In the genomic region with DNA sequence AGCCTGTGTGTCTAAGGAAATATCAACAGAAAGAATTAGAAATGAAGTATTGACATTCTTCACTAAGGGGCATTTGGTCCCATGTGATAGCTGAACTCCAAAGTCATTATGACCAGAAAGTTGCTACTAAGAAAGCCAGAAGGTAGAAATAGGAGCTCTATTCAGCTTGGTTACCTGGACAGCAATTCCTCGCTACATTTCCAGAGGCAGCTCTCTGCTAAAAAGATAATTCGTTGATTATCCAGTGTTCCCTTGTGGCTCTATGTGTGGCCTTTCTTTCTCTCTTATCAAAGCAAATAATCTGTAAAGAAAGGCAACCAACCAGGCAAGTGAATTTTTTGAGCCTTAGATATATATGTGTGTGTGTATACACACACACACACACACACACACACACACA, we compare ENCODE assay signal across 2 cellular contexts.
TF ChIP-seq lines count a peak whose summit lies in the region.

No MANE protein-coding gene starts in this region.

TF ChIP-seq in SK-N-SH, 30 proteins besides CTCF, POLR2A, EP300 and RAD21:
- TF ChIP-seq, protein P1, sequence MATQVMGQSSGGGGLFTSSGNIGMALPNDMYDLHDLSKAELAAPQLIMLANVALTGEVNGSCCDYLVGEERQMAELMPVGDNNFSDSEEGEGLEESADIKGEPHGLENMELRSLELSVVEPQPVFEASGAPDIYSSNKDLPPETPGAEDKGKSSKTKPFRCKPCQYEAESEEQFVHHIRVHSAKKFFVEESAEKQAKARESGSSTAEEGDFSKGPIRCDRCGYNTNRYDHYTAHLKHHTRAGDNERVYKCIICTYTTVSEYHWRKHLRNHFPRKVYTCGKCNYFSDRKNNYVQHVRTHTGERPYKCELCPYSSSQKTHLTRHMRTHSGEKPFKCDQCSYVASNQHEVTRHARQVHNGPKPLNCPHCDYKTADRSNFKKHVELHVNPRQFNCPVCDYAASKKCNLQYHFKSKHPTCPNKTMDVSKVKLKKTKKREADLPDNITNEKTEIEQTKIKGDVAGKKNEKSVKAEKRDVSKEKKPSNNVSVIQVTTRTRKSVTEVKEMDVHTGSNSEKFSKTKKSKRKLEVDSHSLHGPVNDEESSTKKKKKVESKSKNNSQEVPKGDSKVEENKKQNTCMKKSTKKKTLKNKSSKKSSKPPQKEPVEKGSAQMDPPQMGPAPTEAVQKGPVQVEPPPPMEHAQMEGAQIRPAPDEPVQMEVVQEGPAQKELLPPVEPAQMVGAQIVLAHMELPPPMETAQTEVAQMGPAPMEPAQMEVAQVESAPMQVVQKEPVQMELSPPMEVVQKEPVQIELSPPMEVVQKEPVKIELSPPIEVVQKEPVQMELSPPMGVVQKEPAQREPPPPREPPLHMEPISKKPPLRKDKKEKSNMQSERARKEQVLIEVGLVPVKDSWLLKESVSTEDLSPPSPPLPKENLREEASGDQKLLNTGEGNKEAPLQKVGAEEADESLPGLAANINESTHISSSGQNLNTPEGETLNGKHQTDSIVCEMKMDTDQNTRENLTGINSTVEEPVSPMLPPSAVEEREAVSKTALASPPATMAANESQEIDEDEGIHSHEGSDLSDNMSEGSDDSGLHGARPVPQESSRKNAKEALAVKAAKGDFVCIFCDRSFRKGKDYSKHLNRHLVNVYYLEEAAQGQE (IDR thresholded peaks at IDR 0.05; ENCODE audit: low read depth, low read length), result no peak
- TF ChIP-seq YY1 (IDR thresholded peaks at IDR 0.05; ENCODE audit: low read depth) (no peak), MXI1 (IDR thresholded peaks at IDR 0.05; ENCODE audit: low read depth, low read length) (no peak), GATA2 (CRISPR knock-in tag; IDR thresholded peaks at IDR 0.05) (no peak), NRF1 (IDR thresholded peaks at IDR 0.05; ENCODE audit: low read depth, low read length) (no peak), SIN3A (IDR thresholded peaks at IDR 0.05; ENCODE audit: borderline replicate concordance, low read depth, low read length) (no peak), JUND (IDR thresholded peaks at IDR 0.05) (no peak), CHD2 (IDR thresholded peaks at IDR 0.05; ENCODE audit: low read length, partially characterized antibody) (no peak), ELF1 (IDR thresholded peaks at IDR 0.05) (no peak), RCOR1 (IDR thresholded peaks at IDR 0.05; ENCODE audit: low read length) (no peak), RFX5 (IDR thresholded peaks at IDR 0.05; ENCODE audit: low read length) (no peak)
- TF ChIP-seq, protein P2, sequence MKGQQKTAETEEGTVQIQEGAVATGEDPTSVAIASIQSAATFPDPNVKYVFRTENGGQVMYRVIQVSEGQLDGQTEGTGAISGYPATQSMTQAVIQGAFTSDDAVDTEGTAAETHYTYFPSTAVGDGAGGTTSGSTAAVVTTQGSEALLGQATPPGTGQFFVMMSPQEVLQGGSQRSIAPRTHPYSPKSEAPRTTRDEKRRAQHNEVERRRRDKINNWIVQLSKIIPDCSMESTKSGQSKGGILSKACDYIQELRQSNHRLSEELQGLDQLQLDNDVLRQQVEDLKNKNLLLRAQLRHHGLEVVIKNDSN (IDR thresholded peaks at IDR 0.05; ENCODE audit: borderline replicate concordance, low read depth), result no peak
- TF ChIP-seq, protein P3, sequence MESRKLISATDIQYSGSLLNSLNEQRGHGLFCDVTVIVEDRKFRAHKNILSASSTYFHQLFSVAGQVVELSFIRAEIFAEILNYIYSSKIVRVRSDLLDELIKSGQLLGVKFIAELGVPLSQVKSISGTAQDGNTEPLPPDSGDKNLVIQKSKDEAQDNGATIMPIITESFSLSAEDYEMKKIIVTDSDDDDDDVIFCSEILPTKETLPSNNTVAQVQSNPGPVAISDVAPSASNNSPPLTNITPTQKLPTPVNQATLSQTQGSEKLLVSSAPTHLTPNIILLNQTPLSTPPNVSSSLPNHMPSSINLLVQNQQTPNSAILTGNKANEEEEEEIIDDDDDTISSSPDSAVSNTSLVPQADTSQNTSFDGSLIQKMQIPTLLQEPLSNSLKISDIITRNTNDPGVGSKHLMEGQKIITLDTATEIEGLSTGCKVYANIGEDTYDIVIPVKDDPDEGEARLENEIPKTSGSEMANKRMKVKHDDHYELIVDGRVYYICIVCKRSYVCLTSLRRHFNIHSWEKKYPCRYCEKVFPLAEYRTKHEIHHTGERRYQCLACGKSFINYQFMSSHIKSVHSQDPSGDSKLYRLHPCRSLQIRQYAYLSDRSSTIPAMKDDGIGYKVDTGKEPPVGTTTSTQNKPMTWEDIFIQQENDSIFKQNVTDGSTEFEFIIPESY (IDR thresholded peaks at IDR 0.05; ENCODE audit: borderline replicate concordance, low read depth), result no peak
- TF ChIP-seq, protein P4, sequence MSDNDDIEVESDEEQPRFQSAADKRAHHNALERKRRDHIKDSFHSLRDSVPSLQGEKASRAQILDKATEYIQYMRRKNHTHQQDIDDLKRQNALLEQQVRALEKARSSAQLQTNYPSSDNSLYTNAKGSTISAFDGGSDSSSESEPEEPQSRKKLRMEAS (IDR thresholded peaks at IDR 0.05; ENCODE audit: low read depth), result no peak
- TF ChIP-seq, protein P5, sequence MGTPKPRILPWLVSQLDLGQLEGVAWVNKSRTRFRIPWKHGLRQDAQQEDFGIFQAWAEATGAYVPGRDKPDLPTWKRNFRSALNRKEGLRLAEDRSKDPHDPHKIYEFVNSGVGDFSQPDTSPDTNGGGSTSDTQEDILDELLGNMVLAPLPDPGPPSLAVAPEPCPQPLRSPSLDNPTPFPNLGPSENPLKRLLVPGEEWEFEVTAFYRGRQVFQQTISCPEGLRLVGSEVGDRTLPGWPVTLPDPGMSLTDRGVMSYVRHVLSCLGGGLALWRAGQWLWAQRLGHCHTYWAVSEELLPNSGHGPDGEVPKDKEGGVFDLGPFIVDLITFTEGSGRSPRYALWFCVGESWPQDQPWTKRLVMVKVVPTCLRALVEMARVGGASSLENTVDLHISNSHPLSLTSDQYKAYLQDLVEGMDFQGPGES (IDR thresholded peaks at IDR 0.05; ENCODE audit: low read depth, low read length), result no peak

TF ChIP-seq in SK-N-SH treated with all-trans-retinoic acid at 6 μM for 48 hours, 23 proteins besides CTCF, POLR2A, EP300 and RAD21:
- no peak for TF ChIP-seq ZNF70 (CRISPR knock-in tag; IDR thresholded peaks at IDR 0.05)
- TF ChIP-seq, protein P6, sequence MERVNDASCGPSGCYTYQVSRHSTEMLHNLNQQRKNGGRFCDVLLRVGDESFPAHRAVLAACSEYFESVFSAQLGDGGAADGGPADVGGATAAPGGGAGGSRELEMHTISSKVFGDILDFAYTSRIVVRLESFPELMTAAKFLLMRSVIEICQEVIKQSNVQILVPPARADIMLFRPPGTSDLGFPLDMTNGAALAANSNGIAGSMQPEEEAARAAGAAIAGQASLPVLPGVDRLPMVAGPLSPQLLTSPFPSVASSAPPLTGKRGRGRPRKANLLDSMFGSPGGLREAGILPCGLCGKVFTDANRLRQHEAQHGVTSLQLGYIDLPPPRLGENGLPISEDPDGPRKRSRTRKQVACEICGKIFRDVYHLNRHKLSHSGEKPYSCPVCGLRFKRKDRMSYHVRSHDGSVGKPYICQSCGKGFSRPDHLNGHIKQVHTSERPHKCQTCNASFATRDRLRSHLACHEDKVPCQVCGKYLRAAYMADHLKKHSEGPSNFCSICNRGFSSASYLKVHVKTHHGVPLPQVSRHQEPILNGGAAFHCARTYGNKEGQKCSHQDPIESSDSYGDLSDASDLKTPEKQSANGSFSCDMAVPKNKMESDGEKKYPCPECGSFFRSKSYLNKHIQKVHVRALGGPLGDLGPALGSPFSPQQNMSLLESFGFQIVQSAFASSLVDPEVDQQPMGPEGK (CRISPR knock-in tag; IDR thresholded peaks at IDR 0.05; ENCODE audit: borderline replicate concordance), result no peak
- TF ChIP-seq RARB (CRISPR knock-in tag; IDR thresholded peaks at IDR 0.05), result no peak
- TF ChIP-seq TCF4 (CRISPR knock-in tag; IDR thresholded peaks at IDR 0.05; ENCODE audit: borderline replicate concordance), result no peak
- TF ChIP-seq ISL1 (CRISPR knock-in tag; IDR thresholded peaks at IDR 0.05), result no peak
- TF ChIP-seq ZFP30 (CRISPR knock-in tag; IDR thresholded peaks at IDR 0.05), result no peak
- TF ChIP-seq OSR1 (CRISPR knock-in tag; IDR thresholded peaks at IDR 0.05), result no peak
- no peak for TF ChIP-seq GLIS3 (CRISPR knock-in tag; IDR thresholded peaks at IDR 0.05)
- TF ChIP-seq ZNF565 (CRISPR knock-in tag; conservative IDR thresholded peaks at IDR 0.05; ENCODE audit: low read depth), result no peak
- TF ChIP-seq CSDC2 (CRISPR knock-in tag; IDR thresholded peaks at IDR 0.05), result no peak
- no peak for TF ChIP-seq SNAI2 (CRISPR knock-in tag; IDR thresholded peaks at IDR 0.05)
- no peak for TF ChIP-seq ZFP3 (CRISPR knock-in tag; IDR thresholded peaks at IDR 0.05)
- TF ChIP-seq PPARA (CRISPR knock-in tag; IDR thresholded peaks at IDR 0.05; ENCODE audit: borderline replicate concordance), result no peak
- TF ChIP-seq, protein P7, sequence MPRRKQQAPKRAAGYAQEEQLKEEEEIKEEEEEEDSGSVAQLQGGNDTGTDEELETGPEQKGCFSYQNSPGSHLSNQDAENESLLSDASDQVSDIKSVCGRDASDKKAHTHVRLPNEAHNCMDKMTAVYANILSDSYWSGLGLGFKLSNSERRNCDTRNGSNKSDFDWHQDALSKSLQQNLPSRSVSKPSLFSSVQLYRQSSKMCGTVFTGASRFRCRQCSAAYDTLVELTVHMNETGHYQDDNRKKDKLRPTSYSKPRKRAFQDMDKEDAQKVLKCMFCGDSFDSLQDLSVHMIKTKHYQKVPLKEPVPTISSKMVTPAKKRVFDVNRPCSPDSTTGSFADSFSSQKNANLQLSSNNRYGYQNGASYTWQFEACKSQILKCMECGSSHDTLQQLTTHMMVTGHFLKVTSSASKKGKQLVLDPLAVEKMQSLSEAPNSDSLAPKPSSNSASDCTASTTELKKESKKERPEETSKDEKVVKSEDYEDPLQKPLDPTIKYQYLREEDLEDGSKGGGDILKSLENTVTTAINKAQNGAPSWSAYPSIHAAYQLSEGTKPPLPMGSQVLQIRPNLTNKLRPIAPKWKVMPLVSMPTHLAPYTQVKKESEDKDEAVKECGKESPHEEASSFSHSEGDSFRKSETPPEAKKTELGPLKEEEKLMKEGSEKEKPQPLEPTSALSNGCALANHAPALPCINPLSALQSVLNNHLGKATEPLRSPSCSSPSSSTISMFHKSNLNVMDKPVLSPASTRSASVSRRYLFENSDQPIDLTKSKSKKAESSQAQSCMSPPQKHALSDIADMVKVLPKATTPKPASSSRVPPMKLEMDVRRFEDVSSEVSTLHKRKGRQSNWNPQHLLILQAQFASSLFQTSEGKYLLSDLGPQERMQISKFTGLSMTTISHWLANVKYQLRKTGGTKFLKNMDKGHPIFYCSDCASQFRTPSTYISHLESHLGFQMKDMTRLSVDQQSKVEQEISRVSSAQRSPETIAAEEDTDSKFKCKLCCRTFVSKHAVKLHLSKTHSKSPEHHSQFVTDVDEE (CRISPR knock-in tag; IDR thresholded peaks at IDR 0.05), result no peak
- TF ChIP-seq, protein P8, sequence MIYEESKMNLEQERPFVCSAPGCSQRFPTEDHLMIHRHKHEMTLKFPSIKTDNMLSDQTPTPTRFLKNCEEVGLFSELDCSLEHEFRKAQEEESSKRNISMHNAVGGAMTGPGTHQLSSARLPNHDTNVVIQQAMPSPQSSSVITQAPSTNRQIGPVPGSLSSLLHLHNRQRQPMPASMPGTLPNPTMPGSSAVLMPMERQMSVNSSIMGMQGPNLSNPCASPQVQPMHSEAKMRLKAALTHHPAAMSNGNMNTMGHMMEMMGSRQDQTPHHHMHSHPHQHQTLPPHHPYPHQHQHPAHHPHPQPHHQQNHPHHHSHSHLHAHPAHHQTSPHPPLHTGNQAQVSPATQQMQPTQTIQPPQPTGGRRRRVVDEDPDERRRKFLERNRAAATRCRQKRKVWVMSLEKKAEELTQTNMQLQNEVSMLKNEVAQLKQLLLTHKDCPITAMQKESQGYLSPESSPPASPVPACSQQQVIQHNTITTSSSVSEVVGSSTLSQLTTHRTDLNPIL (CRISPR knock-in tag; IDR thresholded peaks at IDR 0.05; ENCODE audit: low read depth), result no peak
- no peak for TF ChIP-seq ESRRG (CRISPR knock-in tag; IDR thresholded peaks at IDR 0.05)
- TF ChIP-seq, protein P9, sequence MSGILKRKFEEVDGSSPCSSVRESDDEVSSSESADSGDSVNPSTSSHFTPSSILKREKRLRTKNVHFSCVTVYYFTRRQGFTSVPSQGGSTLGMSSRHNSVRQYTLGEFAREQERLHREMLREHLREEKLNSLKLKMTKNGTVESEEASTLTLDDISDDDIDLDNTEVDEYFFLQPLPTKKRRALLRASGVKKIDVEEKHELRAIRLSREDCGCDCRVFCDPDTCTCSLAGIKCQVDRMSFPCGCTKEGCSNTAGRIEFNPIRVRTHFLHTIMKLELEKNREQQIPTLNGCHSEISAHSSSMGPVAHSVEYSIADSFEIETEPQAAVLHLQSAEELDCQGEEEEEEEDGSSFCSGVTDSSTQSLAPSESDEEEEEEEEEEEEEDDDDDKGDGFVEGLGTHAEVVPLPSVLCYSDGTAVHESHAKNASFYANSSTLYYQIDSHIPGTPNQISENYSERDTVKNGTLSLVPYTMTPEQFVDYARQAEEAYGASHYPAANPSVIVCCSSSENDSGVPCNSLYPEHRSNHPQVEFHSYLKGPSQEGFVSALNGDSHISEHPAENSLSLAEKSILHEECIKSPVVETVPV (CRISPR knock-in tag; IDR thresholded peaks at IDR 0.05), result no peak
- TF ChIP-seq ZNF8 (CRISPR knock-in tag; IDR thresholded peaks at IDR 0.05), result no peak
